In genomic region chr1:167721617-167722151, GRCh38 we compare ENCODE assay signal across 8 cellular contexts. TPM values are rescaled to one million over a fixed set of nuclear protein-coding genes. Genes with fewer than 3 reads are reported as not detected.
DNase-seq lines count a peak whose midpoint lies in the region; ATAC-seq lines count a peak whose summit lies in the region.

TSS of gene MPZL1 (plus strand) at chr1:167721982. CDS start at chr1:167722152, 170 bp downstream.

- no peaks in the 10 kb centered on the region for H3K36me3 ChIP-seq in KOPT-K1 (ENCODE audit: insufficient read depth, low read length)

- intact Hi-C loops in activated T-helper 2 cell treated with anti-CD3 and anti-CD28 coated beads, Interferon-gamma antibody, Interleukin-2, Interleukin-4, amounts not matched to agents 10 μg/mL and 5 μg/mL and 100 μg/mL, durations not matched to agents 14 hours and 24 hours and 36 hours (cut with micrococcal nuclease), result loop anchor here (5.0 kb wide), 1 partner anchor 361 kb away; no protein-coding TSS in a partner anchor

- DNase-seq in Daoy (ENCODE audit: low read depth), result peak; percentile 97
- peak; percentile 98 for DNase-seq in RPMI8226
- DNase-seq in activated T-helper 2 cell treated with anti-CD3 and anti-CD28 coated beads, Interferon-gamma antibody, Interleukin-2, Interleukin-4, amounts not matched to agents 10 μg/mL and 5 μg/mL and 100 μg/mL, durations not matched to agents 14 hours and 24 hours and 36 hours (ENCODE audit: low spot score), result peak; percentile 91
- peak; percentile 92 for DNase-seq in fibroblast of peridontal ligament (ENCODE audit: extremely low read depth)
- peak; percentile 94 for DNase-seq in natural killer cell treated with Interleukin-12 subunit alpha and Interleukin-12 subunit beta and Interleukin-15 and Interleukin-18, amount 100 ng/mL, for 72 hours (ENCODE audit: low spot score)
- peak; percentile 88 for DNase-seq in stimulated activated naive CD4-positive, alpha-beta T cell treated with Interleukin-2 at 50 U/mL for 16 hours (lab: John Stamatoyannopoulos, UW)

- H3K27ac ChIP-seq in KOPT-K1 (ENCODE audit: low read depth, low read length, poor library complexity, severe bottlenecking), result peak within 1 kb of the TSS; percentile 72

- peak; percentile 87 for ATAC-seq in GM21825 (IDR thresholded peaks at IDR 0.05; ENCODE audit: unreplicated experiment)
- ATAC-seq in natural killer cell treated with Interleukin-12 subunit alpha and Interleukin-12 subunit beta and Interleukin-15 and Interleukin-18, amount 100 ng/mL, for 72 hours, result peak; percentile 99 to 100

- no peaks in the 10 kb centered on the region for H3K9me3 ChIP-seq in KOPT-K1 (ENCODE audit: insufficient read depth, low read length, poor library complexity, severe bottlenecking)

- H3K9me3 Mint-ChIP-seq in activated T-helper 2 cell treated with anti-CD3 and anti-CD28 coated beads, Interferon-gamma antibody, Interleukin-2, Interleukin-4, amounts not matched to agents 10 μg/mL and 5 μg/mL and 100 μg/mL, durations not matched to agents 14 hours and 24 hours and 36 hours, result no peaks in the 10 kb centered on the region
- no peaks in the 10 kb centered on the region for H3K9me3 Mint-ChIP-seq in natural killer cell treated with Interleukin-12 subunit alpha and Interleukin-12 subunit beta and Interleukin-15 and Interleukin-18, amount 100 ng/mL, for 72 hours

- H3K27me3 Mint-ChIP-seq in activated T-helper 2 cell treated with anti-CD3 and anti-CD28 coated beads, Interferon-gamma antibody, Interleukin-2, Interleukin-4, amounts not matched to agents 10 μg/mL and 5 μg/mL and 100 μg/mL, durations not matched to agents 14 hours and 24 hours and 36 hours (ENCODE audit: low read depth), result no peaks in the 10 kb centered on the region
- H3K27me3 Mint-ChIP-seq in natural killer cell treated with Interleukin-12 subunit alpha and Interleukin-12 subunit beta and Interleukin-15 and Interleukin-18, amount 100 ng/mL, for 72 hours, result peaks cover 10 to 13% of the 10 kb centered on the region in 2 donors

- peak within 1 kb of the TSS; percentile 92 for H3K4me3 Mint-ChIP-seq in activated T-helper 2 cell treated with anti-CD3 and anti-CD28 coated beads, Interferon-gamma antibody, Interleukin-2, Interleukin-4, amounts not matched to agents 10 μg/mL and 5 μg/mL and 100 μg/mL, durations not matched to agents 14 hours and 24 hours and 36 hours (ENCODE audit: low read depth)
- peak within 1 kb of the TSS; percentile 94 for H3K4me3 Mint-ChIP-seq in natural killer cell treated with Interleukin-12 subunit alpha and Interleukin-12 subunit beta and Interleukin-15 and Interleukin-18, amount 100 ng/mL, for 72 hours

- peak within 1 kb of the TSS; percentile 91 for H3K27ac Mint-ChIP-seq in activated T-helper 2 cell treated with anti-CD3 and anti-CD28 coated beads, Interferon-gamma antibody, Interleukin-2, Interleukin-4, amounts not matched to agents 10 μg/mL and 5 μg/mL and 100 μg/mL, durations not matched to agents 14 hours and 24 hours and 36 hours
- peak within 1 kb of the TSS; percentile 59 to 83 for H3K27ac Mint-ChIP-seq in natural killer cell treated with Interleukin-12 subunit alpha and Interleukin-12 subunit beta and Interleukin-15 and Interleukin-18, amount 100 ng/mL, for 72 hours

- peaks cover 50% of the 10 kb centered on the region for H3K4me1 Mint-ChIP-seq in activated T-helper 2 cell treated with anti-CD3 and anti-CD28 coated beads, Interferon-gamma antibody, Interleukin-2, Interleukin-4, amounts not matched to agents 10 μg/mL and 5 μg/mL and 100 μg/mL, durations not matched to agents 14 hours and 24 hours and 36 hours (ENCODE audit: low read depth)
- peaks cover 17 to 33% of the 10 kb centered on the region in 2 donors for H3K4me1 Mint-ChIP-seq in natural killer cell treated with Interleukin-12 subunit alpha and Interleukin-12 subunit beta and Interleukin-15 and Interleukin-18, amount 100 ng/mL, for 72 hours (ENCODE audit: low read depth in 2 of 2)

- H3K36me3 Mint-ChIP-seq in activated T-helper 2 cell treated with anti-CD3 and anti-CD28 coated beads, Interferon-gamma antibody, Interleukin-2, Interleukin-4, amounts not matched to agents 10 μg/mL and 5 μg/mL and 100 μg/mL, durations not matched to agents 14 hours and 24 hours and 36 hours (ENCODE audit: low read depth), result peaks cover 10% of the 10 kb centered on the region
- no peaks in the 10 kb centered on the region for H3K36me3 Mint-ChIP-seq in natural killer cell treated with Interleukin-12 subunit alpha and Interleukin-12 subunit beta and Interleukin-15 and Interleukin-18, amount 100 ng/mL, for 72 hours

RNA-seq across cellular contexts. Expression of gene MPZL1, which starts in this region (rescaled TPM):
- total RNA-seq in Daoy (2014; rRNA removed; shearing (Covaris generic)), result 52.1 and 66.0 TPM in 2 replicates
- total RNA-seq in activated T-helper 2 cell treated with anti-CD3 and anti-CD28 coated beads, Interferon-gamma antibody, Interleukin-2, Interleukin-4, amounts not matched to agents 10 μg/mL and 5 μg/mL and 100 μg/mL, durations not matched to agents 14 hours and 24 hours and 36 hours, result 36.7 and 40.5 TPM in 2 replicates
- 10 to 100 TPM; 15.3 to 25.6 TPM for total RNA-seq in natural killer cell treated with Interleukin-12 subunit alpha and Interleukin-12 subunit beta and Interleukin-15 and Interleukin-18, amount 100 ng/mL, for 72 hours

Comparison
In these comparisons a context has a peak if more than half of its experiments do, and no peak if none do; other contexts are left out.
1. Peak in every context shown above with its lines: DNase-seq, ATAC-seq and H3K27ac ChIP-seq.